Comparison of ENCODE assay signal across 8 cellular contexts in the genomic region with DNA sequence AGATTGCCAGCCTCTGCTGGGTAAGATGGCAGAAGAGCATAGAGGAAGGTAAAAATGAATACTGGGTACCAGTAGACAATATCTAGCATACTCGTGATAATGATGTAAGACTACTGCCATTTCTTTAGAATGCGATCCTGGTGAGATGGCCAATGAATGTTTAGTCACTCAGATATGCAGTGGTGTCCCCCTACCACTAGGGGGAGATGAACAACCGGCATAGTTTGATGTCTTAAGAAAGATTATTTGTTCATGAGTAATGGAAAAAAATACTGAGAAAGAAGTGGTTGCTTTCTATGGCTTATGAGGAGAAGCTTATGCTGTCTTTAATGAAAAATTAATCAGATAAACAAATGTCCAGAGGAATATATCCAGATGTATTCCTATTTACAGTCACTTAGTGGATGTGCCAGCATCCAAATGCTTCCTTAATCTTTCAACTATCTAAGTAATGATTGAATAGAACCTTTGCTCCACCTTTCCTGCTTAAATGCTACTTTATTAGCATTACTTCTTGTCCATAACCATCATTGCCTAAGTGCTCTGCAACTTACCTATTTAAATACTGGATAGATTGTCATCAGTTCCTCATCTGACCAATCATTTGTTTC.
DNase-seq lines count a peak whose midpoint lies in the region; ATAC-seq, FAIRE-seq and TF ChIP-seq lines count a peak whose summit lies in the region.

No MANE protein-coding gene starts in this region.

- H3K27ac Mint-ChIP-seq in MCF 10A (ENCODE audit: low read depth, unreplicated experiment) = no peak overlapping the region

- no peak overlapping the region for H2AFZ ChIP-seq in keratinocyte (ENCODE audit: control insufficient read depth, low read length)

- peak; percentile 90 for TF ChIP-seq CTCF in LNCaP clone FGC (IDR thresholded peaks at IDR 0.05; ENCODE audit: control insufficient read depth, extremely low read depth, insufficient read depth)
- TF ChIP-seq CTCF in RWPE2 (IDR thresholded peaks at IDR 0.05; ENCODE audit: poor library complexity, severe bottlenecking) = peak; percentile 91
- peak; percentile 90 for TF ChIP-seq CTCF in MCF 10A (IDR thresholded peaks at IDR 0.05; ENCODE audit: unreplicated experiment)
- peak; percentile 71 to 73 (median 71) for TF ChIP-seq CTCF in keratinocyte (optimal IDR thresholded peaks at IDR 0.05 in 1 of 3, IDR thresholded peaks at IDR 0.05 in 1 of 3, conservative IDR thresholded peaks at IDR 0.05 in 1 of 3; ENCODE audit: extremely low read depth in 1 of 3, insufficient read depth in 2 of 3, low read length in 3 of 3)

- in situ Hi-C loops in HAP-1 (cut with MboI; ENCODE audit: low sequenced_read_pairs) = no loop called here

- H3K4me1 ChIP-seq in HAP-1 = no peaks in the 10 kb centered on the region
- H3K4me1 ChIP-seq in RWPE2 (ENCODE audit: insufficient read depth, poor library complexity, severe bottlenecking) = no peaks in the 10 kb centered on the region
- H3K4me1 ChIP-seq in keratinocyte (ENCODE audit: control insufficient read depth, extremely low read depth, insufficient read depth, low read length) = no peaks in the 10 kb centered on the region

- H3K4me1 Mint-ChIP-seq in MCF 10A (ENCODE audit: insufficient read depth, unreplicated experiment) = no peaks in the 10 kb centered on the region

- no peak overlapping the region for H3K4me3 ChIP-seq in HAP-1
- H3K4me3 ChIP-seq in LNCaP clone FGC (ENCODE audit: low read depth, low read length) = no peak overlapping the region
- no peak overlapping the region for H3K4me3 ChIP-seq in RWPE2 (ENCODE audit: severe bottlenecking)
- H3K4me3 ChIP-seq in keratinocyte (ENCODE audit: control insufficient read depth in 2 of 3, extremely low read depth in 1 of 3, insufficient read depth in 2 of 3, low read depth in 1 of 3, low read length in 3 of 3) = no peak overlapping the region

- no peaks in the 10 kb centered on the region for H3K36me3 ChIP-seq in HAP-1 (replicated peaks)
- no peaks in the 10 kb centered on the region for H3K36me3 ChIP-seq in RWPE2 (ENCODE audit: low read depth)
- no peaks in the 10 kb centered on the region for H3K36me3 ChIP-seq in keratinocyte (ENCODE audit: control insufficient read depth in 2 of 2, extremely low read depth in 1 of 2, insufficient read depth in 2 of 2, low read length in 2 of 2)

- ATAC-seq in RWPE2 (ENCODE audit: low read depth) = peak; percentile 52; the same call in 2 of the 3 replicates

- no peaks in the 10 kb centered on the region for H4K20me1 ChIP-seq in keratinocyte (ENCODE audit: control insufficient read depth, extremely low read depth, insufficient read depth, low read length)

- H3K9ac ChIP-seq in keratinocyte (ENCODE audit: control insufficient read depth, extremely low read depth, insufficient read depth, low read length) = no peak overlapping the region

- no peak overlapping the region for H3K4me2 ChIP-seq in keratinocyte (ENCODE audit: control insufficient read depth, extremely low read depth, insufficient read depth, low read depth, low read length)

- no peaks in the 10 kb centered on the region for H3K36me3 Mint-ChIP-seq in MCF 10A (ENCODE audit: insufficient read depth, unreplicated experiment)

- H3K4me3 Mint-ChIP-seq in MCF 10A (ENCODE audit: unreplicated experiment) = no peak overlapping the region

- H3K9me3 ChIP-seq in HAP-1 (no peaks in the 10 kb centered on the region), RWPE2 (ENCODE audit: severe bottlenecking) (no peaks in the 10 kb centered on the region), keratinocyte (ENCODE audit: control insufficient read depth, low read depth, low read length) (no peaks in the 10 kb centered on the region)

- no peaks in the 10 kb centered on the region for H3K9me1 ChIP-seq in keratinocyte (ENCODE audit: control insufficient read depth, extremely low read depth, insufficient read depth, low read length)

- BruUV-seq in MCF 10A (replicated peaks; lab: Mats Ljungman, UMichigan) = no TSS peak

- no peaks in the 10 kb centered on the region for H3K79me2 ChIP-seq in keratinocyte (ENCODE audit: control insufficient read depth, insufficient read depth, low read length)

- intact Hi-C loops in MCF 10A (cut with micrococcal nuclease) = loop anchor here (1.0 to 2.0 kb wide), 6 partner anchors 177 to 795 kb away; a partner anchor contains a TSS

- POLR2A ChIA-PET in MCF 10A (lab: Yijun Ruan, JAX) = no interaction called here

- DNase-seq in activated T-cell treated with anti-CD3 and anti-CD28 coated beads for 24 hours (ENCODE audit: low read depth) = peak; percentile 25
- no peak for DNase-seq in activated T-cell treated with anti-CD3 and anti-CD28 coated beads, Interleukin-2, amount 50 U/mL, for 1 hour
- DNase-seq in HAP-1 (ENCODE audit: low spot score in 2 of 2) = peak; percentile 37 to 43
- peak; percentile 56 for DNase-seq in LNCaP clone FGC (ENCODE audit: low read depth)
- no peak for DNase-seq in RWPE2 (ENCODE audit: low spot score)
- DNase-seq in MCF 10A (ENCODE audit: unreplicated experiment) = peak; percentile 78
- DNase-seq in keratinocyte (ENCODE audit: low read depth, low spot score) = peak; percentile 36
- DNase-seq in stimulated activated CD4-positive, alpha-beta T cell treated with anti-CD3 and anti-CD28 coated beads, Interleukin-4, amount 100 ng/mL, for 48 hours (ENCODE audit: low read depth in 2 of 2) = peak; percentile 1 to 14

- no peaks in the 10 kb centered on the region for H3K27me3 Mint-ChIP-seq in MCF 10A (ENCODE audit: insufficient read depth, unreplicated experiment)

- H3K27me3 ChIP-seq in HAP-1 (ENCODE audit: low read depth) = no peaks in the 10 kb centered on the region
- no peaks in the 10 kb centered on the region for H3K27me3 ChIP-seq in RWPE2 (ENCODE audit: insufficient read depth, poor library complexity, severe bottlenecking)
- H3K27me3 ChIP-seq in keratinocyte (ENCODE audit: control insufficient read depth, extremely low read depth, insufficient read depth, low read length) = no peaks in the 10 kb centered on the region

- dilution Hi-C loops in keratinocyte (cut with MboI; ENCODE audit: extremely low pct_ligation_motif_present, low sequenced_read_pairs) = no loop called here

- FAIRE-seq in keratinocyte (lab: Jason Lieb, UNC) = peak; percentile 48

- H3K27ac ChIP-seq in RWPE2 (ENCODE audit: poor library complexity, severe bottlenecking) (no peak overlapping the region), keratinocyte (ENCODE audit: control insufficient read depth, insufficient read depth, low read length) (no peak overlapping the region)

- CTCF ChIA-PET in MCF 10A (lab: Yijun Ruan, JAX) = interaction anchor here (0.6 to 2.3 kb wide), 35 partner anchors 10 to 991 kb away, joined by 3 to 15 read pairs (median 3); no protein-coding TSS in a partner anchor

- H3K9me3 Mint-ChIP-seq in MCF 10A (ENCODE audit: unreplicated experiment) = no peaks in the 10 kb centered on the region

Comparison
In these comparisons a context has a peak if more than half of its experiments do, and no peak if none do; other contexts are left out.
1. DNase-seq: peak in activated T-cell treated with anti-CD3 and anti-CD28 coated beads for 24 hours (single experiment), HAP-1 (2 of 2), LNCaP clone FGC (single experiment), MCF 10A (single experiment), keratinocyte (single experiment) and stimulated activated CD4-positive, alpha-beta T cell treated with anti-CD3 and anti-CD28 coated beads, Interleukin-4, amount 100 ng/mL, for 48 hours (2 of 2); none in activated T-cell treated with anti-CD3 and anti-CD28 coated beads, Interleukin-2, amount 50 U/mL, for 1 hour (single experiment) and RWPE2 (single experiment).
2. Peak in every context shown above with its lines, with median percentiles within 50 percentile points of each other: CTCF ChIP-seq.